8 cellular contexts compared by ENCODE assay signal in the genomic region with DNA sequence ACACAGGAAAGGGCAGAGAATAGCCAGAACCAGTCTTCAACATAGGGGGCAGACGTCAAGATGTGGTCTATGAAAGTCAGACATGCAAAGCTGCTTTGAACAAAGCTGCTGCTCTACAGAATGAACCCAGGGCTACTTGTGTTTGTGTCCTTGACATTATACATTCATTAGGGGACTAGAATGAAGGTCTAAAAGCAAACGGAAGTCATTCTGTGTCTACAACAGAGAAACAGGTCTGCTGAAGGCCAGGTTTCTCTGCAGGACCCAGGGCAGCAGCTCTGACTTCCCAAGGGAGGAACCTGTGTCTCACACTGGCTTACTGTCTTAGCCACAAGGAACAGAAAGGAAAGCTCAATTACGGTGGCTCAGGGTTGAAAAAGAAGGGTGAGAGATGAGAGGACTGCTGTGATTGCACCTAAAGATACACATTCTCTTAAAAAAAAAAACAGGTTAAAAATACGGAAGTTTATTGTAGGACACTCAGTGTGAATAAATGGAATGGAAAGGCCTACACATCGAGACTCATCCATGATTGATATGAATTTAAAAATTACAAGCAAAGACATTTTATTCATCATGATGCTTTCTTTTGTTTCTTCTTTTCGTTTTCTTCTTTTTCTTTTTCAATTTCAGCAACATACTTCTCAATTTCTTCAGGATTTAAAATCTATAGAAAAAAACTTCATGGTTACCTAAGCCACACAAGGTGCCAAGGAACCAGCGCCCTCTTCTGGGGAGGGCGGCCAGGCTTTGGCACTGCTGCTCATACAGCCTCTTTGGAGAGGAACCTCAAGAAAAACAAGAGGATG. TPM values are rescaled to one million over a fixed set of nuclear protein-coding genes. Genes with fewer than 3 reads are reported as not detected.
DNase-seq lines count a peak whose midpoint lies in the region; ATAC-seq and TF ChIP-seq lines count a peak whose summit lies in the region.

No MANE protein-coding gene starts in this region.

- no peaks in the 10 kb centered on the region for H3K9me3 ChIP-seq in Karpas-422 (ENCODE audit: low read length)
- no peaks in the 10 kb centered on the region for H3K9me3 ChIP-seq in sigmoid colon

- H3K27ac ChIP-seq in Karpas-422 (ENCODE audit: low read length) (peak overlapping the region; percentile 36), sigmoid colon (peak overlapping the region in 1 of 4 donors; percentile 17)

- DNase-seq in ELF-1 (ENCODE audit: low read depth, low spot score), result peak; percentile 73
- peak; percentile 92 for DNase-seq in Karpas-422
- peak; percentile 52 for DNase-seq in SKM-1 treated with dmso at 0.1 percent for 144 hours (lab: John Stamatoyannopoulos, UW; ENCODE audit: unreplicated experiment)
- peak; percentile 74 for DNase-seq in activated naive CD4-positive, alpha-beta T cell treated with anti-CD3 and anti-CD28 coated beads, Interleukin-2, amount 50 U/mL, for 16 hours
- peak; percentile 39 to 84 (median 73) for DNase-seq in head of caudate nucleus
- no peak for DNase-seq in sigmoid colon
- DNase-seq in GM19240 (ENCODE audit: insufficient read length, low spot score), result no peak

- H3K9ac ChIP-seq in Karpas-422 (ENCODE audit: low read length), result no peak overlapping the region

- no peak overlapping the region for H3K4me2 ChIP-seq in Karpas-422 (ENCODE audit: low read depth, low read length, poor library complexity, severe bottlenecking)

- H2AFZ ChIP-seq in Karpas-422 (ENCODE audit: low read length), result no peak overlapping the region

- intact Hi-C loops in head of caudate nucleus (cut with DNase I), result loop anchor here (5.0 kb wide), 1 partner anchor 124 kb away; no protein-coding TSS in a partner anchor
- intact Hi-C loops in sigmoid colon (cut with DNase I), result loop anchor here (2.0 kb wide), 2 partner anchors 110 to 122 kb away; no protein-coding TSS in a partner anchor

- TF ChIP-seq EP300 in sigmoid colon (IDR thresholded peaks at IDR 0.05), result no peak

- 48 to 57% methylated on average over 8 of the region's 8 CpGs for WGBS in sigmoid colon, 2 donors

- no peak for ATAC-seq in GM19023 (IDR thresholded peaks at IDR 0.05; ENCODE audit: unreplicated experiment)

- H3K27me3 ChIP-seq in Karpas-422 (ENCODE audit: low read length) (no peaks in the 10 kb centered on the region), sigmoid colon (no peaks in the 10 kb centered on the region)

- TF ChIP-seq CTCF in sigmoid colon (IDR thresholded peaks at IDR 0.05), result peak; percentile 36 to 79 (median 66)

- H3K4me1 ChIP-seq in Karpas-422 (ENCODE audit: low read length) (peaks cover 37% of the 10 kb centered on the region), sigmoid colon (peaks cover 0 to 27% (median 11%) of the 10 kb centered on the region in 4 donors)

- TF ChIP-seq POLR2A in sigmoid colon (IDR thresholded peaks at IDR 0.05), result no peak

- H3K4me3 ChIP-seq in Karpas-422 (ENCODE audit: low read length) (no peak overlapping the region), sigmoid colon (no peak overlapping the region)

- no peaks in the 10 kb centered on the region for H3K9me2 ChIP-seq in Karpas-422 (replicated peaks; ENCODE audit: insufficient read depth, low read length)

- peaks cover 40% of the 10 kb centered on the region for H4K20me1 ChIP-seq in Karpas-422 (ENCODE audit: insufficient read depth, low read depth, low read length)

- H3K36me3 ChIP-seq in Karpas-422 (ENCODE audit: insufficient read depth, low read length), result peaks cover 63% of the 10 kb centered on the region
- H3K36me3 ChIP-seq in sigmoid colon, result peaks cover 47 to 91% (median 57%) of the 10 kb centered on the region in 4 donors

- peaks cover 28% of the 10 kb centered on the region for H3K79me2 ChIP-seq in Karpas-422 (ENCODE audit: low read length)

RNA-seq across cellular contexts. Expression of a gene that starts 6.7 kb away (rescaled TPM):
- 181 and 259 TPM in 2 replicates for total RNA-seq in Karpas-422 (2014; rRNA removed; shearing (Covaris generic); ENCODE audit: low replicate concordance)
- total RNA-seq in sigmoid colon, result 100 to 1,000 TPM; 192 to 388 (median 313) TPM
- polyA plus RNA-seq in sigmoid colon, result 100 to 1,000 TPM; 224 to 340 (median 244) TPM

RNA-seq across cellular contexts. Expression of a gene that starts 7.1 kb away (rescaled TPM):
- 12.3 and 13.1 TPM in 2 replicates for total RNA-seq in Karpas-422 (2014; rRNA removed; shearing (Covaris generic); ENCODE audit: low replicate concordance)
- 10 to 100 TPM in 3 of 4 donors, 1 to 10 TPM in 1; 7.2 to 11.7 (median 11.1) TPM for total RNA-seq in sigmoid colon
- 1 to 10 TPM; 4.9 to 9.5 (median 5.4) TPM for polyA plus RNA-seq in sigmoid colon

RNA-seq across cellular contexts. Expression of a gene that starts 14.2 kb away (rescaled TPM):
- 16.1 and 32.3 TPM in 2 replicates for total RNA-seq in Karpas-422 (2014; rRNA removed; shearing (Covaris generic); ENCODE audit: low replicate concordance)
- 10 to 100 TPM; 20.8 to 28.5 (median 23.6) TPM for total RNA-seq in sigmoid colon
- 10 to 100 TPM; 16.9 to 25.8 (median 21.6) TPM for polyA plus RNA-seq in sigmoid colon

RNA-seq across cellular contexts. Expression of a gene that starts 46.3 kb away (rescaled TPM):
- 20.2 and 31.5 TPM in 2 replicates for total RNA-seq in Karpas-422 (2014; rRNA removed; shearing (Covaris generic); ENCODE audit: low replicate concordance)
- 10 to 100 TPM; 13.3 to 28.1 (median 21.2) TPM for total RNA-seq in sigmoid colon
- polyA plus RNA-seq in sigmoid colon, result 10 to 100 TPM; 21.0 to 32.3 (median 24.7) TPM

Comparison
In these comparisons a context has a peak if more than half of its experiments do, and no peak if none do; other contexts are left out.
1. DNase-seq: peak in ELF-1 (single experiment), Karpas-422 (single experiment), SKM-1 treated with dmso at 0.1 percent for 144 hours (single experiment), activated naive CD4-positive, alpha-beta T cell treated with anti-CD3 and anti-CD28 coated beads, Interleukin-2, amount 50 U/mL, for 16 hours (single experiment) and head of caudate nucleus (42 of 42); none in sigmoid colon (single experiment) and GM19240 (single experiment).